Comparison of ENCODE assay signal across 8 cellular contexts in the genomic region with DNA sequence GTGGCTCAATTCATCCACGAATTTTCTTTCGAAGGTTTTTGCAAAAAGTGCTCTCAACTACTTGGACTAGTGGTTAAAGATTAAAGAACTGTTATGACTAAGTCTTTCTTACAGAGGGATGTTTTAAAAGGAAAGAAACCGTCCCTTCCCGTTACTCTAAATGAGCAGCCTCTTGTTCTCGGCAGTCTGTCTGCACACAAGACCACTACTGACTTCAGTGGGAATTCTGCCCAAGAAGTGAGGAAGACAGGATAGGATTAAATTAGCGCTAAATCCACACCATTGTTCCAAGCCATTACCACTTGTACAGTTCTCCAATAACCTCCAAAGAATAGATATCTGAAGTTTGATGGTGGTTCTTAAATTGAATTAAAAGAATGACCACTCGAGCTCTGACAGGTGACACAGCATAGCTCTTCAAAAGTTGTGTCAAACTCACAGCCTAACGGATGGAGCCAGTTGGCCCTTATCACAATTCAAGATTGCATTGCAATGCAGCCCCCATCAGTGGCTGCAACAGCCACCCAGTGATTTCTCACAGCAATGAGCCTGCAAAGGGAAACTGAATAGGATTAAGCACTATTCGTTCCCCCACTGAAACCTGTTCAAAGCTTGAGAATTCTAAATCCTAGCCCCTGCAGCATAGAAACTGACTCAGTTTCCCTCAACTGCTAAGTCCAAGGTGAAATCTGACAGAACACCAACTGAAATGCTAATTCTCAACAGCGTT. TPM values are rescaled to one million over a fixed set of nuclear protein-coding genes. Genes with fewer than 3 reads are reported as not detected.
DNase-seq lines count a peak whose midpoint lies in the region; ATAC-seq, FAIRE-seq and TF ChIP-seq lines count a peak whose summit lies in the region.

No MANE protein-coding gene starts in this region.

- no peaks in the 10 kb centered on the region for H3K4me1 ChIP-seq in breast epithelium
- peaks cover 5% of the 10 kb centered on the region for H3K4me1 ChIP-seq in muscle layer of colon (ENCODE audit: insufficient read depth, low read length)

- intact Hi-C loops in breast epithelium (cut with DNase I; ENCODE audit: low total_unique reads) = no loop called here

- no peak for TF ChIP-seq POLR2A in breast epithelium (IDR thresholded peaks at IDR 0.05)

- DNase-seq in GM06990 (ENCODE audit: extremely low read depth, insufficient read length) (peak; percentile 18), HTR-8/SVneo (ENCODE audit: insufficient read length, low spot score) (no peak), breast epithelium (ENCODE audit: low spot score in 2 of 2) (no peak), NCI-H2227 treated with DMSO at 0.1 percent for 48 hours (lab: John Stamatoyannopoulos, UW) (no peak), GM19238 (ENCODE audit: insufficient read length, low spot score) (no peak)
- no peak for DNase-seq in NK-92 treated with Interleukin-12 subunit alpha and Interleukin-12 subunit beta, amount 100 ng/mL, for 24 hours (lab: John Stamatoyannopoulos, UW)

- peak; percentile 13 for FAIRE-seq in HTR-8/SVneo (lab: Jason Lieb, UNC)

- H3K27ac ChIP-seq in breast epithelium (peak overlapping the region; percentile 81 to 89), muscle layer of colon (ENCODE audit: low read depth, low read length) (no peak overlapping the region)

- no peak overlapping the region for H3K9ac ChIP-seq in muscle layer of colon (ENCODE audit: low read length)

- no peak for TF ChIP-seq CTCF in GM06990 (IDR thresholded peaks at IDR 0.05; ENCODE audit: insufficient read depth, low read length, poor library complexity, severe bottlenecking)
- no peak for TF ChIP-seq CTCF in breast epithelium (IDR thresholded peaks at IDR 0.05)

- no peaks in the 10 kb centered on the region for H3K27me3 ChIP-seq in GM06990 (replicated peaks; ENCODE audit: control insufficient read depth, insufficient read depth, low read length)
- no peaks in the 10 kb centered on the region for H3K27me3 ChIP-seq in breast epithelium
- no peaks in the 10 kb centered on the region for H3K27me3 ChIP-seq in muscle layer of colon (ENCODE audit: control insufficient read depth in 1 of 2, insufficient read depth in 2 of 2, low read length in 2 of 2)

- no peaks in the 10 kb centered on the region for H3K36me3 ChIP-seq in GM06990 (ENCODE audit: control insufficient read depth, insufficient read depth, low read length)
- H3K36me3 ChIP-seq in breast epithelium = no peaks in the 10 kb centered on the region
- no peaks in the 10 kb centered on the region for H3K36me3 ChIP-seq in muscle layer of colon (ENCODE audit: insufficient read depth, low read length)

- no peak for ATAC-seq in GM19397 (IDR thresholded peaks at IDR 0.05; ENCODE audit: unreplicated experiment)

- peaks cover 0 to 5% of the 10 kb centered on the region in 2 donors for H3K9me3 ChIP-seq in breast epithelium
- no peaks in the 10 kb centered on the region for H3K9me3 ChIP-seq in muscle layer of colon (ENCODE audit: low read length)

- H3K4me3 ChIP-seq in GM06990 (replicated peaks; ENCODE audit: low read depth, low read length) (peak overlapping the region; percentile 81), breast epithelium (peak overlapping the region; percentile 94 to 96 (median 96)), muscle layer of colon (ENCODE audit: low read depth in 1 of 2, low read length in 2 of 2) (peak overlapping the region; percentile 0 to 56)

RNA-seq across cellular contexts. Expression of gene EPB41L2, which starts 1.8 kb away (rescaled TPM):
- total RNA-seq in breast epithelium = 100 to 1,000 TPM in 2 of 3 donors, 10 to 100 TPM in 1; 72.7 to 110 (median 101) TPM

Comparison
In these comparisons a context has a peak if more than half of its experiments do, and no peak if none do; other contexts are left out.
1. H3K4me3 ChIP-seq: peak in every context shown above with its lines; median percentile 96 in breast epithelium; 81 in GM06990; 28 in muscle layer of colon.